Comparison of ENCODE assay signal across 19 cellular contexts in genomic region chrX:18937173-18937572, GRCh38. TPM values are rescaled to one million over a fixed set of nuclear protein-coding genes. Genes with fewer than 3 reads are reported as not detected.
A peak's percentile ranks its signal among the peaks of the same experiment; 100 is the strongest.
DNase-seq lines count a peak whose midpoint lies in the region; ATAC-seq, FAIRE-seq and TF ChIP-seq lines count a peak whose summit lies in the region.
"Had no signal": no experiment of that assay in that cellular context is flagged by ENCODE, and none has a peak within 500 bp of the region (broad histone marks: within the 10 kb centered on the region; RNA-seq: fewer than 3 reads in every experiment).

No MANE protein-coding gene starts in this region.

- TF ChIP-seq CTCF in HepG2 (CRISPR knock-in tag; IDR thresholded peaks at IDR 0.05) (no peak), right lobe of liver (IDR thresholded peaks at IDR 0.05) (no peak), HEK293 (tag by site-specific recombination; IDR thresholded peaks at IDR 0.05) (no peak), neural crest cell (conservative IDR thresholded peaks at IDR 0.05) (no peak), neutrophil (IDR thresholded peaks at IDR 0.05) (no peak)

- WGBS in HepG2 (ENCODE audit: low lambda C conversion rate) = 87% methylated on average over 5 of the region's 5 CpGs
- WGBS in right lobe of liver (ENCODE audit: insufficient coverage, low coverage, low lambda C conversion rate, missing lambda C conversion rate) = 58% methylated on average over 5 of the region's 5 CpGs

- intact Hi-C loops in HepG2 (cut with micrococcal nuclease; ENCODE audit: unreplicated experiment) (no loop called here), right lobe of liver (cut with DNase I) (no loop called here)

- ATAC-seq in HepG2 (no peak), right lobe of liver (no peak), HG02759 (IDR thresholded peaks at IDR 0.05; ENCODE audit: unreplicated experiment) (no peak)

- H3K9me3 ChIP-seq in HepG2 (ENCODE audit: low read length) = no peaks in the 10 kb centered on the region
- H3K9me3 ChIP-seq in right lobe of liver = no peaks in the 10 kb centered on the region
- no peaks in the 10 kb centered on the region for H3K9me3 ChIP-seq in HEK293 (ENCODE audit: control insufficient read depth, insufficient read depth, low read depth, low read length)
- H3K9me3 ChIP-seq in neutrophil = no peaks in the 10 kb centered on the region
- H3K9me3 ChIP-seq: HAP-1 had no signal

- H3K4me3 ChIP-seq in HepG2 (replicated peaks in 1 of 3; ENCODE audit: insufficient read depth in 1 of 3, low read depth in 2 of 3, low read length in 3 of 3) (no peak overlapping the region), right lobe of liver (no peak overlapping the region), HEK293 (ENCODE audit: low read depth, low read length) (no peak overlapping the region), neutrophil (ENCODE audit: low read depth in 1 of 2, low read length in 1 of 2) (no peak overlapping the region)
- H3K4me3 ChIP-seq: GM23248, HAP-1 had no signal

- in situ Hi-C loops in HepG2 (cut with HindIII; ENCODE audit: extremely low pct_ligation_motif_present, low pct_unique_long_range_greater_than_20kb) = loop anchor here (10.0 to 25.0 kb wide), 2 partner anchors 68 to 400 kb away; partner anchors contain the start of gene PDHA1

- POLR2A ChIA-PET in HepG2 (lab: Yijun Ruan, JAX) = no interaction called here
- POLR2A ChIA-PET in HEK293 (lab: Yijun Ruan, JAX) = no interaction called here

- no peaks in the 10 kb centered on the region for H3K79me2 ChIP-seq in HepG2 (ENCODE audit: insufficient read depth, low read length)

- TF ChIP-seq EP300 in HepG2 (IDR thresholded peaks at IDR 0.05; ENCODE audit: low read depth in 2 of 2, low read length in 2 of 2) = no peak
- TF ChIP-seq EP300 in HepG2 (CRISPR knock-in tag; IDR thresholded peaks at IDR 0.05; ENCODE audit: borderline replicate concordance) = no peak

- H3K9ac ChIP-seq in HepG2 (ENCODE audit: insufficient read depth, low read depth, low read length) = no peak overlapping the region
- H3K9ac ChIP-seq: GM23248 had no signal

- H3K27me3 ChIP-seq in HepG2 (ENCODE audit: control insufficient read depth in 1 of 2, insufficient read depth in 2 of 2, low read length in 2 of 2) = no peaks in the 10 kb centered on the region
- H3K27me3 ChIP-seq in right lobe of liver = no peaks in the 10 kb centered on the region
- no peaks in the 10 kb centered on the region for H3K27me3 ChIP-seq in neutrophil

- no peaks in the 10 kb centered on the region for H4K20me1 ChIP-seq in HepG2 (ENCODE audit: insufficient read depth, low read length)

- DNase-seq in HepG2 (ENCODE audit: low spot score) (no peak), right lobe of liver (no peak), neural crest cell (ENCODE audit: low read depth, low spot score) (no peak), mucosa of gallbladder (ENCODE audit: low spot score) (no peak)
- no peak for DNase-seq in central memory CD4-positive, alpha-beta T cell
- DNase-seq: 8988T; C1 segment of cervical spinal cord; Calu3; CD4-positive, alpha-beta memory T cell; COR-L47; DMS153; DND-41; GM23248 had no signal

- FAIRE-seq in HepG2 (lab: Jason Lieb, UNC) = no peak
- FAIRE-seq: G401.6, GM12892 had no signal

- peak overlapping the region; percentile 32 for H3K27ac Mint-ChIP-seq in neural crest cell (ENCODE audit: unreplicated experiment)
- H3K27ac Mint-ChIP-seq: CD4-positive, alpha-beta memory T cell had no signal

- no peaks in the 10 kb centered on the region for H3K9me3 Mint-ChIP-seq in neural crest cell
- H3K9me3 Mint-ChIP-seq: CD4-positive, alpha-beta memory T cell had no signal

- H3K36me3 ChIP-seq in HepG2 (replicated peaks in 1 of 2; ENCODE audit: control insufficient read depth in 1 of 2, insufficient read depth in 2 of 2, low read length in 2 of 2) (peaks cover 4 to 57% of the 10 kb centered on the region in 2 experiments; a peak in 4 of 5 replicates), right lobe of liver (peaks cover 0 to 10% (median under 1%) of the 10 kb centered on the region in 4 donors), HEK293 (ENCODE audit: control insufficient read depth in 2 of 2, insufficient read depth in 1 of 2, low read length in 2 of 2) (peaks cover 0 to 55% of the 10 kb centered on the region in 2 experiments; a peak in 2 of 3 replicates), neutrophil (peaks cover 60% of the 10 kb centered on the region)

- H3K4me1 Mint-ChIP-seq in neural crest cell = peaks cover 12% of the 10 kb centered on the region
- H3K4me1 Mint-ChIP-seq: CD4-positive, alpha-beta memory T cell had no signal

- no peak overlapping the region for H3K4me2 ChIP-seq in HepG2 (ENCODE audit: low read depth, low read length)

- no peaks in the 10 kb centered on the region for H3K4me1 ChIP-seq in HepG2 (ENCODE audit: insufficient read depth, low read length)
- peaks cover 0 to 16% (median 0%) of the 10 kb centered on the region in 4 donors for H3K4me1 ChIP-seq in right lobe of liver
- peaks cover 2% of the 10 kb centered on the region; the same call in 1 of the 2 replicates for H3K4me1 ChIP-seq in HEK293 (ENCODE audit: control insufficient read depth, insufficient read depth, low read length)
- H3K4me1 ChIP-seq in neutrophil (ENCODE audit: control insufficient read depth in 1 of 2, insufficient read depth in 1 of 2, low read depth in 1 of 2, low read length in 1 of 2) = no peaks in the 10 kb centered on the region
- H3K4me1 ChIP-seq: HAP-1 had no signal

- no peak overlapping the region for H2AFZ ChIP-seq in HepG2 (ENCODE audit: low read length)
- H2AFZ ChIP-seq: GM23248 had no signal

- TF ChIP-seq POLR2A in HepG2 (IDR thresholded peaks at IDR 0.05; ENCODE audit: insufficient read depth in 1 of 2, low read depth in 2 of 2, low read length in 2 of 2) (no peak), right lobe of liver (IDR thresholded peaks at IDR 0.05) (no peak)

- no peaks in the 10 kb centered on the region for H3K27me3 Mint-ChIP-seq in neural crest cell (ENCODE audit: low read depth)
- H3K27me3 Mint-ChIP-seq: CD4-positive, alpha-beta memory T cell had no signal

- H3K27ac ChIP-seq in HepG2 (ENCODE audit: extremely low read length, insufficient read depth, low read length) (no peak overlapping the region), right lobe of liver (no peak overlapping the region), HEK293 (ENCODE audit: extremely low read depth, low read depth, low read length) (no peak overlapping the region), neutrophil (peak overlapping the region; percentile 58)
- H3K27ac ChIP-seq: GM23248 had no signal

- TF ChIP-seq RAD21 in HepG2 (CRISPR knock-in tag; IDR thresholded peaks at IDR 0.05) = no peak

- peaks cover 25% of the 10 kb centered on the region for H3K36me3 Mint-ChIP-seq in neural crest cell (ENCODE audit: low read depth)

- H3K4me3 Mint-ChIP-seq in neural crest cell = no peak overlapping the region
- H3K4me3 Mint-ChIP-seq: CD4-positive, alpha-beta memory T cell had no signal

- CTCF ChIA-PET in HepG2 (lab: Yijun Ruan, JAX; ENCODE audit: low intra/inter-chr PET ratio, low total read pairs) (no interaction called here), HEK293 (lab: Yijun Ruan, JAX) (interaction anchor here (1.2 to 1.9 kb wide), 2 partner anchors 46 to 397 kb away, joined by 3 to 8 read pairs; no protein-coding TSS in a partner anchor)

- BruUV-seq in HepG2 (replicated peaks; lab: Mats Ljungman, UMichigan) = no TSS peak

TF ChIP-seq in HepG2, 621 proteins besides CTCF, POLR2A, EP300 and RAD21:
- no peak for TF ChIP-seq ZNF713 (CRISPR knock-in tag; IDR thresholded peaks at IDR 0.05)
- TF ChIP-seq ZNF205 (CRISPR knock-in tag; IDR thresholded peaks at IDR 0.05) = peak; percentile 96
- no peak for TF ChIP-seq DPF2 (CRISPR knock-in tag; IDR thresholded peaks at IDR 0.05; ENCODE audit: borderline replicate concordance, low read depth)

TF ChIP-seq in HEK293, 187 proteins besides CTCF, POLR2A, EP300 and RAD21:
- TF ChIP-seq ZNF664 (tag by site-specific recombination; IDR thresholded peaks at IDR 0.05) (peak; percentile 66; the same call in 1 of the 2 replicates), KLF16 (tag by site-specific recombination; IDR thresholded peaks at IDR 0.05) (no peak)

RNA-seq across cellular contexts. Expression of gene PHKA2, which starts 46.7 kb away (rescaled TPM):
- total RNA-seq in HepG2 (2016; rRNA removed; fragmentation: Illumina TruSeq; extraction: Trizol) (15.4 and 20.5 TPM in 2 replicates), right lobe of liver (100 to 1,000 TPM in 2 of 6 experiments, 10 to 100 TPM in 4; 48.9 to 114 (median 62.1) TPM), neural crest cell (24.7 and 28.0 TPM in 2 replicates), mucosa of gallbladder (67.7 TPM)
- 3.6 and 3.8 TPM in 2 replicates for total RNA-seq in HepG2 (2016; cell fraction: cytosol; rRNA removed; fragmentation: Illumina TruSeq; extraction: Trizol; ENCODE audit: low read depth)
- 15.1 and 20.1 TPM in 2 replicates for total RNA-seq in HepG2 (2016; cell fraction: insoluble cytoplasmic fraction; rRNA removed; fragmentation: Illumina TruSeq; extraction: Trizol)
- 5.7 and 6.3 TPM in 2 replicates for total RNA-seq in HepG2 (2016; cell fraction: membrane; rRNA removed; fragmentation: Illumina TruSeq; extraction: Trizol)
- 38.1 and 39.0 TPM in 2 replicates for total RNA-seq in HepG2 (2016; cell fraction: nucleus; rRNA removed; fragmentation: Illumina TruSeq; extraction: Trizol)
- polyA plus RNA-seq in HepG2 (2011; rRNA removed) = 273 and 366 TPM in 2 replicates
- polyA plus RNA-seq in HepG2 (2011; cell fraction: cytosol; rRNA removed) = 63.5 and 79.6 TPM in 2 replicates
- polyA plus RNA-seq in HepG2 (2011; cell fraction: nucleus; rRNA removed) = 2,242 and 2,679 TPM in 2 replicates
- polyA plus RNA-seq in HepG2 (2012) = 163 and 167 TPM in 2 replicates
- 1.6 and 1.7 TPM in 2 replicates for polyA plus RNA-seq in HepG2 (2016; cell fraction: cytosol; fragmentation: Illumina TruSeq; extraction: Trizol; ENCODE audit: low read depth)
- 15.4 and 16.9 TPM in 2 replicates for polyA plus RNA-seq in HepG2 (2016; cell fraction: insoluble cytoplasmic fraction; fragmentation: Illumina TruSeq; extraction: Trizol; ENCODE audit: low read depth)
- 3.7 and 4.0 TPM in 2 replicates for polyA plus RNA-seq in HepG2 (2016; cell fraction: membrane; fragmentation: Illumina TruSeq; extraction: Trizol; ENCODE audit: low read depth)
- 129 and 139 TPM in 2 replicates for polyA plus RNA-seq in HepG2 (2016; cell fraction: nucleus; fragmentation: Illumina TruSeq; extraction: Trizol; ENCODE audit: insufficient read depth, low read depth)
- 50.1 and 194 TPM in 2 replicates for polyA minus RNA-seq in HepG2 (2011; rRNA and poly(A)+ RNA removed; ENCODE audit: low replicate concordance)
- polyA minus RNA-seq in HepG2 (2011; cell fraction: cytosol; rRNA and poly(A)+ RNA removed) = 45.9 and 57.7 TPM in 2 replicates
- polyA minus RNA-seq in HepG2 (2011; cell fraction: nucleus; rRNA and poly(A)+ RNA removed) = 560 and 596 TPM in 2 replicates
